14 cellular contexts compared by ENCODE assay signal in the genomic region with DNA sequence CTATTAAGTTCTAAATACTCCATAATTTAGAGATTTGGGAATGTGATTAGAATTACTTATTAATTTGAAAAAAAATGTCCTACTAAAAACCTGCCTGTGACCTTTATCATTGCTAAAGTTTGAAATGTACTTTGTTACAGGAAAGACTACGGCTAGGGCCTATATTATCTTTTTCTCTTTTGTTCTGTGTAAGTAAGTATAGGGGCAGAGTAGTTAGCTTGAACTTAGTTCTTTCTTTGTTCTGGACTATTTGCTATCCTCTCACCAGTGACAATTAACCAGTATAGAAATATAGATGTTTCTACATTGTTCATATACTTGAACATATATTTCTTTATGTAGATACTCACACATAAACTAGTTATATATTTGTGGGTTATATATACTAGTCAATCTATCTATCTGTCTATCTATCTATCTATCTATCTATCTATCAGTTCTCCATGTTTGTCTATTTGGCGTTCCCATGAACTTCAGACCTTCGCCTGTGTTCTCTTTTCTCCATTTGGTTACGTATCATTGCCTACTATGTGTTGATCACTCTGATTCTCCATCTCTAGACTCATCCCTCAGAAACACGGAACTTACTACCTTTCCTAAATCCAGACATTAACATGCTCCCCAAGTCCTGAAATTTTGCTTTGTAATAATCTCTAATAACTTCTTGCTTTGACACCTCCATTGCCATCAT. TPM values are rescaled to one million over a fixed set of nuclear protein-coding genes. Genes with fewer than 3 reads are reported as not detected.
DNase-seq lines count a peak whose midpoint lies in the region; ATAC-seq, FAIRE-seq and TF ChIP-seq lines count a peak whose summit lies in the region.
"Had no signal": no experiment of that assay in that cellular context is flagged by ENCODE, and none has a peak within 500 bp of the region (broad histone marks: within the 10 kb centered on the region; RNA-seq: fewer than 3 reads in every experiment).

No MANE protein-coding gene starts in this region.

- peak overlapping the region; percentile 98 for H3K27ac Mint-ChIP-seq in CD4-positive, alpha-beta T cell
- H3K27ac Mint-ChIP-seq in activated CD4-positive, alpha-beta memory T cell treated with anti-CD3 and anti-CD28 coated beads, Interleukin-2, amount 10 ng/mL, durations not matched to agents 7 days and 5 days = peak overlapping the region; percentile 86
- peak overlapping the region; percentile 90 for H3K27ac Mint-ChIP-seq in natural killer cell
- H3K27ac Mint-ChIP-seq: brain had no signal

- H3K36me3 Mint-ChIP-seq in CD4-positive, alpha-beta T cell (ENCODE audit: low read depth) = peaks cover 83% of the 10 kb centered on the region
- peaks cover 70% of the 10 kb centered on the region for H3K36me3 Mint-ChIP-seq in activated CD4-positive, alpha-beta memory T cell treated with anti-CD3 and anti-CD28 coated beads, Interleukin-2, amount 10 ng/mL, durations not matched to agents 7 days and 5 days (ENCODE audit: low read depth)
- H3K36me3 Mint-ChIP-seq in natural killer cell = peaks cover 34% of the 10 kb centered on the region
- H3K36me3 Mint-ChIP-seq: brain had no signal

- H3K27me3 ChIP-seq in CD4-positive, alpha-beta T cell (ENCODE audit: control insufficient read depth, insufficient read depth, low read length) = no peaks in the 10 kb centered on the region
- no peaks in the 10 kb centered on the region for H3K27me3 ChIP-seq in H7 (ENCODE audit: control insufficient read depth, insufficient read depth, low read length)

- no peaks in the 10 kb centered on the region for H3K27me3 Mint-ChIP-seq in CD4-positive, alpha-beta T cell
- H3K27me3 Mint-ChIP-seq in activated CD4-positive, alpha-beta memory T cell treated with anti-CD3 and anti-CD28 coated beads, Interleukin-2, amount 10 ng/mL, durations not matched to agents 7 days and 5 days = no peaks in the 10 kb centered on the region
- H3K27me3 Mint-ChIP-seq in natural killer cell (ENCODE audit: low read depth in 2 of 2) = no peaks in the 10 kb centered on the region
- H3K27me3 Mint-ChIP-seq: brain had no signal

- no peaks in the 10 kb centered on the region for H3K9me3 ChIP-seq in CD4-positive, alpha-beta T cell (ENCODE audit: control insufficient read depth, low read length)
- H3K9me3 ChIP-seq: left ventricle myocardium inferior had no signal

- H3K4me3 ChIP-seq in H7 (ENCODE audit: insufficient read depth, low read depth, low read length) = no peak overlapping the region
- H3K4me3 ChIP-seq: left ventricle myocardium inferior had no signal

- intact Hi-C loops in CD4-positive, alpha-beta T cell (cut with DNase I, micrococcal nuclease) = loop anchor here (1.0 to 5.0 kb wide), 7 partner anchors 7 to 485 kb away; partner anchors contain the start of gene NEK7 (in 1 of the 2)
- intact Hi-C loops in natural killer cell (cut with micrococcal nuclease) = loop anchor here (2.0 to 5.0 kb wide), 2 partner anchors 15 to 85 kb away; no protein-coding TSS in a partner anchor

- no peak for ATAC-seq in CD4-positive, alpha-beta T cell (ENCODE audit: poor library complexity)
- ATAC-seq in natural killer cell (peak; percentile 22 to 38 (median 27)), HG03571 (IDR thresholded peaks at IDR 0.05; ENCODE audit: unreplicated experiment) (no peak)

- no peak for TF ChIP-seq POLR2A in GM12892 (IDR thresholded peaks at IDR 0.05; ENCODE audit: low read depth, low read length)

- no peaks in the 10 kb centered on the region for H3K36me3 ChIP-seq in H7 (replicated peaks; ENCODE audit: control insufficient read depth, insufficient read depth, low read length)
- H3K36me3 ChIP-seq: left ventricle myocardium inferior had no signal

- H3K4me1 Mint-ChIP-seq in CD4-positive, alpha-beta T cell (ENCODE audit: low read depth) = peaks cover 56% of the 10 kb centered on the region
- peaks cover 44% of the 10 kb centered on the region for H3K4me1 Mint-ChIP-seq in activated CD4-positive, alpha-beta memory T cell treated with anti-CD3 and anti-CD28 coated beads, Interleukin-2, amount 10 ng/mL, durations not matched to agents 7 days and 5 days
- H3K4me1 Mint-ChIP-seq in natural killer cell = peaks cover 46 to 49% of the 10 kb centered on the region in 2 donors
- H3K4me1 Mint-ChIP-seq: brain had no signal

- peak; percentile 61 for FAIRE-seq in GM12892 (lab: Jason Lieb, UNC)

- TF ChIP-seq CTCF in CD4-positive, alpha-beta T cell (IDR thresholded peaks at IDR 0.05) = no peak
- no peak for TF ChIP-seq CTCF in natural killer cell (IDR thresholded peaks at IDR 0.05)

- DNase-seq in CD4-positive, alpha-beta T cell = no peak
- DNase-seq in GM12892 (ENCODE audit: insufficient read length) (no peak), natural killer cell (no peak), H7 (no peak), ureter (ENCODE audit: low spot score) (no peak), iPS-NIHi11 (ENCODE audit: low spot score) (no peak)
- DNase-seq in activated CD4-positive, alpha-beta memory T cell treated with anti-CD3 and anti-CD28 coated beads, Interleukin-2, amount 10 ng/mL, durations not matched to agents 7 days and 5 days = no peak
- DNase-seq: left ventricle myocardium inferior; NCI-H1436; NCI-H526; nucleus accumbens; stimulated activated CD4-positive, alpha-beta T cell treated with anti-CD3 and anti-CD28 coated beads, Interleukin-12 subunit alpha, Interleukin-12 subunit beta, amount 100 ng/mL, for 4 hours had no signal

- H3K9me3 Mint-ChIP-seq in CD4-positive, alpha-beta T cell = no peaks in the 10 kb centered on the region
- no peaks in the 10 kb centered on the region for H3K9me3 Mint-ChIP-seq in activated CD4-positive, alpha-beta memory T cell treated with anti-CD3 and anti-CD28 coated beads, Interleukin-2, amount 10 ng/mL, durations not matched to agents 7 days and 5 days
- H3K9me3 Mint-ChIP-seq in natural killer cell = no peaks in the 10 kb centered on the region
- H3K9me3 Mint-ChIP-seq: brain had no signal

- CTCF ChIA-PET in CD4-positive, alpha-beta T cell (lab: Charles Lee) = no interaction called here
- CTCF ChIA-PET in activated CD4-positive, alpha-beta memory T cell treated with anti-CD3 and anti-CD28 coated beads, Interleukin-2, amount 10 ng/mL, durations not matched to agents 7 days and 5 days (lab: Charles Lee) = interaction anchor here (0.6 to 1.3 kb wide), 2 partner anchors 15 to 123 kb away, joined by 3 to 4 read pairs; no protein-coding TSS in a partner anchor

- H3K27ac ChIP-seq in CD4-positive, alpha-beta T cell (ENCODE audit: low read depth, low read length) = peak overlapping the region; percentile 67
- H3K27ac ChIP-seq: left ventricle myocardium inferior had no signal

- POLR2A ChIA-PET in CD4-positive, alpha-beta T cell (lab: Charles Lee) = interaction anchor here (0.9 to 1.7 kb wide), 6 partner anchors 14 to 122 kb away, joined by 3 to 16 read pairs (median 6); partner anchors contain the start of gene ATP6V1G3
- POLR2A ChIA-PET in activated CD4-positive, alpha-beta memory T cell treated with anti-CD3 and anti-CD28 coated beads, Interleukin-2, amount 10 ng/mL, durations not matched to agents 7 days and 5 days (lab: Charles Lee) = interaction anchor here (0.8 to 1.7 kb wide), 14 partner anchors 8 to 86 kb away, joined by 4 to 43 read pairs (median 6); no protein-coding TSS in a partner anchor

- peak overlapping the region; percentile 95 for H3K4me3 Mint-ChIP-seq in CD4-positive, alpha-beta T cell
- H3K4me3 Mint-ChIP-seq in activated CD4-positive, alpha-beta memory T cell treated with anti-CD3 and anti-CD28 coated beads, Interleukin-2, amount 10 ng/mL, durations not matched to agents 7 days and 5 days = peak overlapping the region; percentile 94
- peak overlapping the region; percentile 98 for H3K4me3 Mint-ChIP-seq in natural killer cell
- H3K4me3 Mint-ChIP-seq: brain had no signal

RNA-seq across cellular contexts. Expression of gene PTPRC, which starts 3.3 kb away (rescaled TPM):
- 100 to 1,000 TPM; 661 to 698 TPM for total RNA-seq in CD4-positive, alpha-beta T cell
- polyA plus RNA-seq in GM12892 (2012; ENCODE audit: missing spikeins) = 102 TPM
- 100 to 1,000 TPM; 724 to 731 TPM for total RNA-seq in activated CD4-positive, alpha-beta memory T cell treated with anti-CD3 and anti-CD28 coated beads, Interleukin-2, amount 10 ng/mL, durations not matched to agents 7 days and 5 days
- total RNA-seq in natural killer cell = 1,000 to 10,000 TPM; 1,142 to 1,334 (median 1,200) TPM
- not detected in 2 replicates for total RNA-seq in H7 (2014; rRNA removed; shearing (Covaris generic))
- total RNA-seq in ureter = 35.1 TPM

Comparison
In these comparisons a context has a peak if more than half of its experiments do, and no peak if none do; other contexts are left out.
1. ATAC-seq: peak in natural killer cell (3 of 3); none in CD4-positive, alpha-beta T cell (single experiment) and HG03571 (single experiment).
2. RNA of gene PTPRC, which starts 3.3 kb away (total RNA-seq): 1,142 to 1,334 TPM in natural killer cell, 724 to 731 TPM in activated CD4-positive, alpha-beta memory T cell treated with anti-CD3 and anti-CD28 coated beads, Interleukin-2, amount 10 ng/mL, durations not matched to agents 7 days and 5 days, 661 to 698 TPM in CD4-positive, alpha-beta T cell and 35.1 TPM in ureter (single experiment); not detected in H7; every median in the first group is over 10 times any median in the second.
3. Peak in every context shown above with its lines, with median percentiles within 50 percentile points of each other: H3K27ac Mint-ChIP-seq and H3K4me3 Mint-ChIP-seq.